Comparison of ENCODE assay signal across 12 cellular contexts in genomic region chr3:49703956-49704355, GRCh38. TPM values are rescaled to one million over a fixed set of nuclear protein-coding genes. Genes with fewer than 3 reads are reported as not detected.
DNase-seq lines count a peak whose midpoint lies in the region; ATAC-seq and TF ChIP-seq lines count a peak whose summit lies in the region.
"Had no signal": no experiment of that assay in that cellular context is flagged by ENCODE, and none has a peak within 500 bp of the region (broad histone marks: within the 10 kb centered on the region; RNA-seq: fewer than 3 reads in every experiment).

No MANE protein-coding gene starts in this region.

- intact Hi-C loops in CD4-positive, alpha-beta memory T cell (cut with micrococcal nuclease): no loop called here

- H3K4me1 Mint-ChIP-seq in CD4-positive, alpha-beta memory T cell: peaks cover 0 to 9% (median 5%) of the 10 kb centered on the region in 4 donors
- H3K4me1 Mint-ChIP-seq in neural crest cell: no peaks in the 10 kb centered on the region

- H3K4me2 ChIP-seq in KMS-11: no peak overlapping the region

- peak overlapping the region in 4 of 7 donors; percentile 30 to 75 (median 49) for H3K27ac Mint-ChIP-seq in CD4-positive, alpha-beta memory T cell
- peak overlapping the region; percentile 27 for H3K27ac Mint-ChIP-seq in neural crest cell (ENCODE audit: unreplicated experiment)

- no peaks in the 10 kb centered on the region for H4K20me1 ChIP-seq in KMS-11 (ENCODE audit: insufficient read depth)

- H3K4me1 ChIP-seq in CD4-positive, alpha-beta memory T cell (ENCODE audit: insufficient read depth, low read length): no peaks in the 10 kb centered on the region
- no peaks in the 10 kb centered on the region for H3K4me1 ChIP-seq in KMS-11 (ENCODE audit: low read depth, poor library complexity, severe bottlenecking)
- H3K4me1 ChIP-seq in HAP-1: no peaks in the 10 kb centered on the region
- H3K4me1 ChIP-seq: SJSA1 had no signal

- H3K27me3 ChIP-seq in CD4-positive, alpha-beta memory T cell (ENCODE audit: insufficient read depth, low read length): no peaks in the 10 kb centered on the region
- H3K27me3 ChIP-seq in KMS-11 (ENCODE audit: insufficient read depth, low read depth): no peaks in the 10 kb centered on the region
- no peaks in the 10 kb centered on the region for H3K27me3 ChIP-seq in HAP-1 (ENCODE audit: low read depth)
- H3K27me3 ChIP-seq: SJSA1 had no signal

- no peak for ATAC-seq in GM21619 (IDR thresholded peaks at IDR 0.05; ENCODE audit: unreplicated experiment)

- CTCF ChIA-PET in CD4-positive, alpha-beta memory T cell (lab: Charles Lee; ENCODE audit: partially characterized antibody): interaction anchor here (1.1 to 4.3 kb wide), 4 partner anchors 15 to 164 kb away, joined by 4 to 23 read pairs (median 8); partner anchors contain the start of gene AMIGO3

- TF ChIP-seq CTCF in KMS-11 (conservative IDR thresholded peaks at IDR 0.05; ENCODE audit: low read depth, low read length): peak; percentile 8; the same call in 1 of the 2 replicates
- no peak for TF ChIP-seq CTCF in neural crest cell (conservative IDR thresholded peaks at IDR 0.05)

- in situ Hi-C loops in HAP-1 (cut with MboI; ENCODE audit: low sequenced_read_pairs): loop anchor here (5.0 kb wide), 1 partner anchor 128 kb away; no protein-coding TSS in a partner anchor

- H2AFZ ChIP-seq in KMS-11 (ENCODE audit: low read depth): no peak overlapping the region

- peaks cover 12% of the 10 kb centered on the region for H3K36me3 ChIP-seq in CD4-positive, alpha-beta memory T cell (ENCODE audit: insufficient read depth, low read length)
- H3K36me3 ChIP-seq in KMS-11 (ENCODE audit: insufficient read depth) (no peaks in the 10 kb centered on the region), HAP-1 (replicated peaks) (peaks cover 16% of the 10 kb centered on the region)

- no peaks in the 10 kb centered on the region for H3K9me3 ChIP-seq in CD4-positive, alpha-beta memory T cell (ENCODE audit: control insufficient read depth in 1 of 2, low read length in 2 of 2)
- H3K9me3 ChIP-seq in HAP-1: no peaks in the 10 kb centered on the region
- H3K9me3 ChIP-seq: SJSA1 had no signal

- H3K9me3 Mint-ChIP-seq in CD4-positive, alpha-beta memory T cell: no peaks in the 10 kb centered on the region
- no peaks in the 10 kb centered on the region for H3K9me3 Mint-ChIP-seq in neural crest cell
- H3K9me3 Mint-ChIP-seq: H9 had no signal

- no peak overlapping the region for H3K4me3 ChIP-seq in CD4-positive, alpha-beta memory T cell (ENCODE audit: low read length in 2 of 2)
- no peak overlapping the region for H3K4me3 ChIP-seq in KMS-11 (IDR thresholded peaks at IDR 0.05; ENCODE audit: insufficient read depth, low read depth, low read length)
- no peak overlapping the region for H3K4me3 ChIP-seq in HAP-1
- H3K4me3 ChIP-seq: SJSA1 had no signal

- POLR2A ChIA-PET in CD4-positive, alpha-beta memory T cell (lab: Charles Lee; ENCODE audit: partially characterized antibody): no interaction called here

- DNase-seq in CD4-positive, alpha-beta memory T cell: peak in 1 of 5 donors; percentile 21
- peak; percentile 37 for DNase-seq in dermis blood vessel endothelial cell
- no peak for DNase-seq in neural crest cell (ENCODE audit: low read depth, low spot score)
- no peak for DNase-seq in HAP-1 (ENCODE audit: low spot score in 2 of 2)
- DNase-seq in GDM1 (lab: John Stamatoyannopoulos, UW): no peak
- DNase-seq: NCI-H187, NCI-H2227 treated with DMSO at 0.1 percent for 48 hours had no signal

- H3K27ac ChIP-seq in CD4-positive, alpha-beta memory T cell (ENCODE audit: low read depth, low read length): no peak overlapping the region
- H3K27ac ChIP-seq in KMS-11: no peak overlapping the region
- H3K27ac ChIP-seq: C4-2B, SJSA1 had no signal

- peaks cover 3 to 29% of the 10 kb centered on the region in 2 donors for H3K36me3 Mint-ChIP-seq in CD4-positive, alpha-beta memory T cell
- H3K36me3 Mint-ChIP-seq in neural crest cell (ENCODE audit: low read depth): no peaks in the 10 kb centered on the region

- no peak overlapping the region for H3K4me3 Mint-ChIP-seq in CD4-positive, alpha-beta memory T cell
- no peak overlapping the region for H3K4me3 Mint-ChIP-seq in neural crest cell
- H3K4me3 Mint-ChIP-seq: H9 had no signal

- no peak overlapping the region for H3K9ac ChIP-seq in KMS-11

- no peaks in the 10 kb centered on the region for H3K79me2 ChIP-seq in KMS-11 (ENCODE audit: insufficient read depth, low read depth)

- H3K27me3 Mint-ChIP-seq in CD4-positive, alpha-beta memory T cell: no peaks in the 10 kb centered on the region
- no peaks in the 10 kb centered on the region for H3K27me3 Mint-ChIP-seq in neural crest cell (ENCODE audit: low read depth)

RNA-seq across cellular contexts. Expression of gene RNF123, which starts 14.6 kb away (rescaled TPM):
- 10 to 100 TPM; 69.7 to 74.7 TPM for total RNA-seq in CD4-positive, alpha-beta memory T cell
- polyA plus RNA-seq in CD4-positive, alpha-beta memory T cell: 10 to 100 TPM in 1 of 2 donors, 1 to 10 TPM in 1; 3.1 to 25.0 TPM
- 30.5 and 35.6 TPM in 2 replicates for total RNA-seq in dermis blood vessel endothelial cell
- 42.4 and 44.9 TPM in 2 replicates for total RNA-seq in neural crest cell

RNA-seq across cellular contexts. Expression of gene MST1, which starts 14.7 kb away (rescaled TPM):
- 10 to 100 TPM in 1 of 2 experiments, 1 to 10 TPM in 1; 6.3 to 10.2 TPM for total RNA-seq in CD4-positive, alpha-beta memory T cell
- polyA plus RNA-seq in CD4-positive, alpha-beta memory T cell: under 1 TPM in 1 of 2 donors, not detected in 1; 0.94 TPM
- total RNA-seq in dermis blood vessel endothelial cell (2.3 and 3.7 TPM in 2 replicates), neural crest cell (15.0 and 18.1 TPM in 2 replicates)

RNA-seq across cellular contexts. Expression of gene AMIGO3, which starts 15.5 kb away (rescaled TPM):
- total RNA-seq in CD4-positive, alpha-beta memory T cell: not detected
- polyA plus RNA-seq in CD4-positive, alpha-beta memory T cell: not detected
- 1.0 TPM in 1 of 2 replicates, not detected in the other for total RNA-seq in dermis blood vessel endothelial cell
- 0.89 and 0.96 TPM in 2 replicates for total RNA-seq in neural crest cell

RNA-seq across cellular contexts. Expression of gene GMPPB, which starts 19.8 kb away (rescaled TPM):
- 10 to 100 TPM; 59.5 to 61.3 TPM for total RNA-seq in CD4-positive, alpha-beta memory T cell
- polyA plus RNA-seq in CD4-positive, alpha-beta memory T cell: 10 to 100 TPM; 22.2 to 24.0 TPM
- total RNA-seq in dermis blood vessel endothelial cell: 39.0 and 50.9 TPM in 2 replicates
- total RNA-seq in neural crest cell: 40.1 and 46.1 TPM in 2 replicates

RNA-seq across cellular contexts. Expression of gene APEH, which starts 29.8 kb away (rescaled TPM):
- total RNA-seq in CD4-positive, alpha-beta memory T cell: 100 to 1,000 TPM; 130 to 136 TPM
- polyA plus RNA-seq in CD4-positive, alpha-beta memory T cell: 100 to 1,000 TPM; 100 to 140 TPM
- total RNA-seq in dermis blood vessel endothelial cell: 128 and 178 TPM in 2 replicates
- 150 and 162 TPM in 2 replicates for total RNA-seq in neural crest cell
